In genomic region chr22:50475652-50476002, GRCh38 we compare ENCODE assay signal across 8 cellular contexts. TPM values are rescaled to one million over a fixed set of nuclear protein-coding genes. Genes with fewer than 3 reads are reported as not detected.
DNase-seq lines count a peak whose midpoint lies in the region; ATAC-seq and TF ChIP-seq lines count a peak whose summit lies in the region.

No MANE protein-coding gene starts in this region.

- H3K27me3 Mint-ChIP-seq in T-helper 2 cell treated with Interferon-gamma antibody and Interleukin-4, amounts not matched to agents 5 μg/mL and 100 μg/mL, for 36 hours (ENCODE audit: low read depth) = peaks cover 11% of the 10 kb centered on the region
- H3K27me3 Mint-ChIP-seq in activated B cell treated with CpG ODN at 0.5 μM for 24 hours (no peaks in the 10 kb centered on the region), immature natural killer cell (ENCODE audit: low read depth in 3 of 3) (peaks cover 5 to 28% (median 8%) of the 10 kb centered on the region in 3 donors)

- H3K9me3 ChIP-seq in suprapubic skin = no peaks in the 10 kb centered on the region

- POLR2A ChIA-PET in activated B cell treated with CpG ODN at 0.5 μM for 24 hours (lab: Charles Lee) = no interaction called here

- peak overlapping the region; percentile 26 for H3K27ac Mint-ChIP-seq in T-helper 2 cell treated with Interferon-gamma antibody and Interleukin-4, amounts not matched to agents 5 μg/mL and 100 μg/mL, for 36 hours
- peak overlapping the region; percentile 74 for H3K27ac Mint-ChIP-seq in activated B cell treated with CpG ODN at 0.5 μM for 24 hours
- peak overlapping the region in 5 of 6 donors; percentile 59 to 78 (median 71) for H3K27ac Mint-ChIP-seq in immature natural killer cell

- no peak for DNase-seq in T-helper 2 cell treated with Interferon-gamma antibody and Interleukin-4, amounts not matched to agents 5 μg/mL and 100 μg/mL, for 36 hours (ENCODE audit: low spot score)
- DNase-seq in T-helper 2 cell = no peak
- DNase-seq in activated B cell treated with CpG ODN at 0.5 μM for 24 hours = no peak
- no peak for DNase-seq in immature natural killer cell
- no peak for DNase-seq in suprapubic skin (ENCODE audit: low spot score in 2 of 2)
- DNase-seq in effector CD8-positive, alpha-beta T cell (lab: John Stamatoyannopoulos, UW) = no peak
- DNase-seq in NCI-H1092 treated with DMSO at 0.1 percent for 48 hours (lab: John Stamatoyannopoulos, UW) = no peak
- DNase-seq in left lobe of liver (ENCODE audit: low spot score) = no peak

- H3K36me3 Mint-ChIP-seq in T-helper 2 cell treated with Interferon-gamma antibody and Interleukin-4, amounts not matched to agents 5 μg/mL and 100 μg/mL, for 36 hours (ENCODE audit: low read depth) = peaks cover 9% of the 10 kb centered on the region
- peaks cover 2% of the 10 kb centered on the region for H3K36me3 Mint-ChIP-seq in activated B cell treated with CpG ODN at 0.5 μM for 24 hours (ENCODE audit: low read depth)
- no peaks in the 10 kb centered on the region for H3K36me3 Mint-ChIP-seq in immature natural killer cell

- TF ChIP-seq CTCF in activated B cell treated with CpG ODN at 0.5 μM for 24 hours (IDR thresholded peaks at IDR 0.05) (no peak), suprapubic skin (IDR thresholded peaks at IDR 0.05) (no peak)

- no peaks in the 10 kb centered on the region for H3K36me3 ChIP-seq in suprapubic skin

- H3K4me1 Mint-ChIP-seq in T-helper 2 cell treated with Interferon-gamma antibody and Interleukin-4, amounts not matched to agents 5 μg/mL and 100 μg/mL, for 36 hours (ENCODE audit: low read depth) = peaks cover 29% of the 10 kb centered on the region
- H3K4me1 Mint-ChIP-seq in activated B cell treated with CpG ODN at 0.5 μM for 24 hours (peaks cover 44% of the 10 kb centered on the region), immature natural killer cell (peaks cover 38 to 48% of the 10 kb centered on the region in 2 donors)

- H3K9me3 Mint-ChIP-seq in T-helper 2 cell treated with Interferon-gamma antibody and Interleukin-4, amounts not matched to agents 5 μg/mL and 100 μg/mL, for 36 hours = no peaks in the 10 kb centered on the region
- no peaks in the 10 kb centered on the region for H3K9me3 Mint-ChIP-seq in activated B cell treated with CpG ODN at 0.5 μM for 24 hours
- no peaks in the 10 kb centered on the region for H3K9me3 Mint-ChIP-seq in immature natural killer cell

- 79% methylated on average over 6 of the region's 6 CpGs for WGBS in suprapubic skin

- peak overlapping the region; percentile 64 for H3K4me3 Mint-ChIP-seq in T-helper 2 cell treated with Interferon-gamma antibody and Interleukin-4, amounts not matched to agents 5 μg/mL and 100 μg/mL, for 36 hours
- H3K4me3 Mint-ChIP-seq in activated B cell treated with CpG ODN at 0.5 μM for 24 hours = peak overlapping the region; percentile 66
- peak overlapping the region; percentile 54 to 73 (median 62) for H3K4me3 Mint-ChIP-seq in immature natural killer cell

- no peak overlapping the region for H3K27ac ChIP-seq in suprapubic skin

- peaks cover 7% of the 10 kb centered on the region for H3K27me3 ChIP-seq in suprapubic skin

- ATAC-seq in activated B cell treated with CpG ODN at 0.5 μM for 24 hours (ENCODE audit: low read depth) = no peak
- no peak for ATAC-seq in left lobe of liver

- CTCF ChIA-PET in activated B cell treated with CpG ODN at 0.5 μM for 24 hours (lab: Charles Lee) = no interaction called here

- no peak for TF ChIP-seq POLR2A in suprapubic skin (IDR thresholded peaks at IDR 0.05)

- no peak for TF ChIP-seq EP300 in suprapubic skin (IDR thresholded peaks at IDR 0.05)

- H3K4me3 ChIP-seq in suprapubic skin = peak overlapping the region; percentile 71

- peaks cover 43% of the 10 kb centered on the region for H3K4me1 ChIP-seq in suprapubic skin

- intact Hi-C loops in activated B cell treated with CpG ODN at 0.5 μM for 24 hours (cut with micrococcal nuclease) = loop anchor here (1.0 to 10.0 kb wide), 5 partner anchors 32 to 541 kb away; partner anchors contain the start of genes LMF2, SCO2, TUBGCP6 and TYMP

RNA-seq across cellular contexts. Expression of gene SBF1, which starts 0.8 kb away (rescaled TPM):
- total RNA-seq in activated B cell treated with CpG ODN at 0.5 μM for 24 hours (114 and 144 TPM in 2 replicates), suprapubic skin (100 to 1,000 TPM in 3 of 4 donors, 10 to 100 TPM in 1; 92.5 to 137 (median 115) TPM), left lobe of liver (31.2 TPM)
- 10 to 100 TPM; 12.1 to 42.8 (median 14.2) TPM for polyA plus RNA-seq in immature natural killer cell

RNA-seq across cellular contexts. Expression of gene ADM2, which starts 5.7 kb away (rescaled TPM):
- total RNA-seq in activated B cell treated with CpG ODN at 0.5 μM for 24 hours (5.1 and 5.2 TPM in 2 replicates), suprapubic skin (1 to 10 TPM in 1 of 4 donors, under 1 TPM in 2, not detected in 1; 0.24 to 2.7 (median 0.30) TPM), left lobe of liver (1.3 TPM)
- under 1 TPM in 1 of 3 donors, not detected in 2; 0.38 TPM for polyA plus RNA-seq in immature natural killer cell

RNA-seq across cellular contexts. Expression of gene MIOX, which starts 11.0 kb away (rescaled TPM):
- total RNA-seq in activated B cell treated with CpG ODN at 0.5 μM for 24 hours (0.15 and 0.22 TPM in 2 replicates), suprapubic skin (not detected), left lobe of liver (not detected)
- polyA plus RNA-seq in immature natural killer cell = not detected

RNA-seq across cellular contexts. Expression of gene LMF2, which starts 31.9 kb away (rescaled TPM):
- total RNA-seq in activated B cell treated with CpG ODN at 0.5 μM for 24 hours (76.6 and 81.0 TPM in 2 replicates), suprapubic skin (10 to 100 TPM; 28.9 to 65.6 (median 44.7) TPM), left lobe of liver (50.2 TPM)
- 10 to 100 TPM; 16.3 to 40.4 (median 20.1) TPM for polyA plus RNA-seq in immature natural killer cell

RNA-seq across cellular contexts. Expression of gene NCAPH2, which starts 32.4 kb away (rescaled TPM):
- total RNA-seq in activated B cell treated with CpG ODN at 0.5 μM for 24 hours (63.9 and 68.2 TPM in 2 replicates), suprapubic skin (10 to 100 TPM; 39.6 to 51.9 (median 50.0) TPM), left lobe of liver (18.8 TPM)
- 10 to 100 TPM; 41.8 to 46.7 (median 46.5) TPM for polyA plus RNA-seq in immature natural killer cell
